ENCODE assay signal across 8 cellular contexts in genomic region chr19:8390617-8390981, GRCh38. TPM values are rescaled to one million over a fixed set of nuclear protein-coding genes. Genes with fewer than 3 reads are reported as not detected.
DNase-seq lines count a peak whose midpoint lies in the region; ATAC-seq and TF ChIP-seq lines count a peak whose summit lies in the region.

No MANE protein-coding gene starts in this region.

- H3K4me2 ChIP-seq in IMR-90 (ENCODE audit: low read depth, low read length) (peak overlapping the region; percentile 77), PC-3 (ENCODE audit: low read length) (peak overlapping the region; percentile 96)

- peak overlapping the region; percentile 96; the same call in 1 of the 2 replicates for H2AK5ac ChIP-seq in IMR-90 (ENCODE audit: low read depth, low read length)

- peaks cover 18 to 50% of the 10 kb centered on the region in 2 experiments for H3K79me1 ChIP-seq in IMR-90 (ENCODE audit: low read depth in 1 of 2, low read length in 2 of 2)

- no peak overlapping the region for H2BK15ac ChIP-seq in IMR-90 (ENCODE audit: low read depth, low read length)

- H3K4me3 ChIP-seq in IMR-90 (ENCODE audit: insufficient read depth, low read depth, low read length) (peak overlapping the region; percentile 72), PC-3 (ENCODE audit: low read length) (peak overlapping the region; percentile 89), muscle layer of colon (ENCODE audit: low read depth in 1 of 2, low read length in 2 of 2) (peak overlapping the region; percentile 63 to 100)

- H2AK9ac ChIP-seq in IMR-90 (replicated peaks; ENCODE audit: low read depth, low read length, poor library complexity) = peak overlapping the region; percentile 96

- H3K4me1 ChIP-seq in IMR-90 (ENCODE audit: control insufficient read depth, insufficient read depth, low read length) = peaks cover 16% of the 10 kb centered on the region
- H3K4me1 ChIP-seq in PC-3 (ENCODE audit: insufficient read depth, low read length) = peaks cover 39% of the 10 kb centered on the region
- peaks cover 48% of the 10 kb centered on the region for H3K4me1 ChIP-seq in muscle layer of colon (ENCODE audit: insufficient read depth, low read length)

- TF ChIP-seq POLR2A in IMR-90 (IDR thresholded peaks at IDR 0.05; ENCODE audit: low read depth, low read length) = no peak; the same call in 1 of the 2 replicates

- H4K91ac ChIP-seq in IMR-90 (ENCODE audit: insufficient read depth, low read depth, low read length) = peak overlapping the region; percentile 86; the same call in 1 of the 2 replicates

- H4K20me1 ChIP-seq in IMR-90 (ENCODE audit: insufficient read depth, low read length) (peaks cover 44% of the 10 kb centered on the region), PC-3 (ENCODE audit: low read length) (peaks cover 26% of the 10 kb centered on the region)

- H3K9me3 ChIP-seq in IMR-90 (ENCODE audit: control insufficient read depth, insufficient read depth, low read length) = no peaks in the 10 kb centered on the region
- no peaks in the 10 kb centered on the region for H3K9me3 ChIP-seq in PC-3 (ENCODE audit: low read length)
- H3K9me3 ChIP-seq in muscle layer of colon (ENCODE audit: low read length) = no peaks in the 10 kb centered on the region

- TF ChIP-seq CTCF in IMR-90 (conservative IDR thresholded peaks at IDR 0.05; ENCODE audit: low read depth, low read length) (no peak), PC-3 (conservative IDR thresholded peaks at IDR 0.05; ENCODE audit: low read depth, low read length) (no peak)

- no peak overlapping the region for H3K23ac ChIP-seq in IMR-90 (ENCODE audit: low read depth, low read length)

- peak overlapping the region; percentile 47; the same call in 1 of the 2 replicates for H4K5ac ChIP-seq in IMR-90 (ENCODE audit: low read depth, low read length)

- peaks cover 43% of the 10 kb centered on the region for H3K79me2 ChIP-seq in PC-3 (ENCODE audit: low read length)

- H4K8ac ChIP-seq in IMR-90 (ENCODE audit: low read depth in 2 of 2, low read length in 2 of 2) = peak overlapping the region in 1 of 2 experiments; percentile 78; a peak in 2 of 4 replicates

- H3F3A ChIP-seq in PC-3 (ENCODE audit: low read length, unreplicated experiment) = peaks cover 4% of the 10 kb centered on the region

- CTCF ChIA-PET in IMR-90 (lab: Yijun Ruan, JAX) = interaction anchor here (1.0 kb wide), 1 partner anchor 115 kb away, joined by 3 read pairs; no protein-coding TSS in a partner anchor
- CTCF ChIA-PET in PC-3 (lab: Charles Lee) = interaction anchor here (0.6 to 1.0 kb wide), 3 partner anchors 34 to 56 kb away, joined by 7 to 12 read pairs (median 7); no protein-coding TSS in a partner anchor

- peak overlapping the region; percentile 80 for H2BK5ac ChIP-seq in IMR-90 (ENCODE audit: low read depth, low read length, poor library complexity, severe bottlenecking)

- peak overlapping the region; percentile 75 for H3K14ac ChIP-seq in IMR-90 (replicated peaks; ENCODE audit: low read depth, low read length)

- H3K9me2 ChIP-seq in PC-3 (replicated peaks; ENCODE audit: low read length) = no peaks in the 10 kb centered on the region

- WGBS in IMR-90 (ENCODE audit: extremely low coverage in 2 of 2, insufficient read length in 1 of 2), 2 experiments = 0% methylated on average over 3 of the region's 28 CpGs; no CpG with 5 or more reads in 1 of the 2 experiments

- TF ChIP-seq RAD21 in IMR-90 (IDR thresholded peaks at IDR 0.05; ENCODE audit: low read length) = no peak

- peak overlapping the region; percentile 91 for H3K4ac ChIP-seq in IMR-90 (ENCODE audit: low read depth, low read length)

- no peaks in the 10 kb centered on the region for H3K36me3 ChIP-seq in IMR-90 (ENCODE audit: control insufficient read depth, insufficient read depth, low read length)
- H3K36me3 ChIP-seq in PC-3 (ENCODE audit: low read depth, low read length) = no peaks in the 10 kb centered on the region
- no peaks in the 10 kb centered on the region for H3K36me3 ChIP-seq in muscle layer of colon (ENCODE audit: insufficient read depth, low read length)

- peaks cover 17% of the 10 kb centered on the region for H3K9me1 ChIP-seq in IMR-90 (ENCODE audit: insufficient read depth, low read length)

- intact Hi-C loops in IMR-90 (cut with micrococcal nuclease) (loop anchor here (1.0 kb wide), 1 partner anchor 23 kb away; no protein-coding TSS in a partner anchor), PC-3 (cut with micrococcal nuclease) (loop anchor here (1.0 to 2.0 kb wide), 3 partner anchors 28 to 70 kb away; no protein-coding TSS in a partner anchor)

- H2AFZ ChIP-seq in IMR-90 (replicated peaks; ENCODE audit: low read length, poor library complexity) (peak overlapping the region; percentile 95), PC-3 (ENCODE audit: low read length) (peak overlapping the region; percentile 83; the same call in 1 of the 2 replicates)

- POLR2A ChIA-PET in IMR-90 (lab: Charles Lee; ENCODE audit: unreplicated experiment) (interaction anchor here (0.5 to 1.0 kb wide), 3 partner anchors 30 to 462 kb away, joined by 4 to 5 read pairs (median 4); no protein-coding TSS in a partner anchor), PC-3 (lab: Charles Lee; ENCODE audit: unreplicated experiment) (interaction anchor here (0.5 to 0.6 kb wide), 5 partner anchors 22 to 208 kb away, joined by 3 to 22 read pairs (median 4); no protein-coding TSS in a partner anchor)

- H3K27ac ChIP-seq in IMR-90 (ENCODE audit: insufficient read depth, low read length) (peak overlapping the region; percentile 86), PC-3 (ENCODE audit: low read length) (peak overlapping the region; percentile 94), muscle layer of colon (ENCODE audit: low read depth, low read length) (peak overlapping the region; percentile 96)

- H3K27me3 ChIP-seq in IMR-90 (ENCODE audit: control insufficient read depth, insufficient read depth, low read length) (no peaks in the 10 kb centered on the region), PC-3 (ENCODE audit: low read length) (no peaks in the 10 kb centered on the region), muscle layer of colon (ENCODE audit: control insufficient read depth in 1 of 2, insufficient read depth in 2 of 2, low read length in 2 of 2) (no peaks in the 10 kb centered on the region)

- peak; percentile 40 for ATAC-seq in GM21529 (IDR thresholded peaks at IDR 0.05; ENCODE audit: unreplicated experiment)
- ATAC-seq in IMR-90 (ENCODE audit: low read depth) = peak; percentile 86
- ATAC-seq in PC-3 = peak; percentile 61
- peak; percentile 92 for ATAC-seq in esophagus mucosa

- dilution Hi-C loops in IMR-90 (cut with HindIII; ENCODE audit: low sequenced_read_pairs, unreplicated experiment) = no loop called here

- H3K18ac ChIP-seq in IMR-90 (ENCODE audit: low read depth, low read length) = no peak overlapping the region

- in situ Hi-C loops in IMR-90 (cut with MboI; ENCODE audit: low sequenced_read_pairs) = no loop called here

- peak overlapping the region; percentile 71 for H3K9ac ChIP-seq in IMR-90 (ENCODE audit: low read depth, low read length)
- H3K9ac ChIP-seq in PC-3 (ENCODE audit: low read length) = peak overlapping the region; percentile 98
- peak overlapping the region; percentile 61 for H3K9ac ChIP-seq in muscle layer of colon (ENCODE audit: low read length)

- peak; percentile 61 for DNase-seq in DMS 273 treated with DMSO at 0.1 percent for 48 hours (lab: John Stamatoyannopoulos, UW)
- peak; percentile 89 for DNase-seq in IMR-90
- DNase-seq in PC-3 = peak; percentile 97
- DNase-seq in activated T-cell treated with anti-CD3 and anti-CD28 coated beads, Interleukin-2, amount 50 U/mL, for 48 hours = peak; percentile 99
- DNase-seq in stimulated activated CD8-positive, alpha-beta memory T cell treated with anti-CD3 and anti-CD28 coated beads, Interleukin-4, amount 100 ng/mL, for 48 hours = peak; percentile 99

- no peak overlapping the region for H3K56ac ChIP-seq in IMR-90 (ENCODE audit: extremely low read depth, insufficient read depth, low read length)

- H2BK120ac ChIP-seq in IMR-90 (ENCODE audit: low read depth, low read length) = no peak overlapping the region

- no peak overlapping the region for H2BK20ac ChIP-seq in IMR-90 (ENCODE audit: low read depth, low read length)

- BruUV-seq in IMR-90 (replicated peaks; lab: Mats Ljungman, UMichigan) = no TSS peak
- BruUV-seq in PC-3 (replicated peaks; lab: Mats Ljungman, UMichigan) = no TSS peak

TF ChIP-seq in IMR-90, 13 proteins besides CTCF, POLR2A, EP300 and RAD21 (continues in another document):
- no peak for TF ChIP-seq CEBPB (IDR thresholded peaks at IDR 0.05; ENCODE audit: low read depth, low read length)
- TF ChIP-seq CHD1 (IDR thresholded peaks at IDR 0.05; ENCODE audit: low read depth, low read length) = 0 out of 2 replicates have a peak, but pooled peaks have one; percentile 59
- TF ChIP-seq RCOR1 (IDR thresholded peaks at IDR 0.05; ENCODE audit: insufficient replicate concordance, low read length) = no peak
- TF ChIP-seq BHLHE40 (IDR thresholded peaks at IDR 0.05; ENCODE audit: low read depth, low read length) = no peak

RNA-seq across cellular contexts. Expression of gene RAB11B, which starts 0.4 kb away (rescaled TPM):
- total RNA-seq in IMR-90 (2012; rRNA removed) = 8.2 and 12.2 TPM in 2 replicates
- polyA plus RNA-seq in IMR-90 (2012; rRNA removed) = 117 and 120 TPM in 2 replicates
- 49.1 and 143 TPM in 2 replicates for polyA plus RNA-seq in IMR-90 (2012; cell fraction: cytosol; rRNA removed)
- 189 and 288 TPM in 2 replicates for polyA plus RNA-seq in IMR-90 (2012; cell fraction: nucleus; rRNA removed; ENCODE audit: low replicate concordance)
- 29.7 and 43.6 TPM in 2 replicates for total RNA-seq in PC-3 (2014; rRNA removed)
- total RNA-seq in esophagus mucosa = 52.4 TPM

RNA-seq across cellular contexts. Expression of gene MARCHF2, which starts 22.5 kb away (rescaled TPM):
- 48.6 and 58.8 TPM in 2 replicates for total RNA-seq in IMR-90 (2012; rRNA removed)
- 33.8 and 39.1 TPM in 2 replicates for polyA plus RNA-seq in IMR-90 (2012; rRNA removed)
- polyA plus RNA-seq in IMR-90 (2012; cell fraction: cytosol; rRNA removed) = 13.0 and 59.2 TPM in 2 replicates
- polyA plus RNA-seq in IMR-90 (2012; cell fraction: nucleus; rRNA removed; ENCODE audit: low replicate concordance) = 29.7 and 55.1 TPM in 2 replicates
- total RNA-seq in PC-3 (2014; rRNA removed) = 58.6 and 58.7 TPM in 2 replicates
- 21.4 TPM for total RNA-seq in esophagus mucosa

RNA-seq across cellular contexts. Expression of gene ANGPTL4, which starts 26.6 kb away (rescaled TPM):
- total RNA-seq in IMR-90 (2012; rRNA removed) (1.4 and 1.9 TPM in 2 replicates), PC-3 (2014; rRNA removed) (6.7 and 10.7 TPM in 2 replicates), esophagus mucosa (55.4 TPM)
- polyA plus RNA-seq in IMR-90 (2012; rRNA removed) = 19.1 and 21.5 TPM in 2 replicates
- 14.3 and 20.8 TPM in 2 replicates for polyA plus RNA-seq in IMR-90 (2012; cell fraction: cytosol; rRNA removed)
- 31.8 and 52.0 TPM in 2 replicates for polyA plus RNA-seq in IMR-90 (2012; cell fraction: nucleus; rRNA removed; ENCODE audit: low replicate concordance)

RNA-seq across cellular contexts. Expression of gene KANK3, which starts 47.5 kb away (rescaled TPM):
- total RNA-seq in IMR-90 (2012; rRNA removed) (not detected in 2 replicates), PC-3 (2014; rRNA removed) (0.81 and 0.87 TPM in 2 replicates), esophagus mucosa (1.6 TPM)
- polyA plus RNA-seq in IMR-90 (2012; rRNA removed) = 0.04 and 0.07 TPM in 2 replicates
- 0.05 and 0.08 TPM in 2 replicates for polyA plus RNA-seq in IMR-90 (2012; cell fraction: cytosol; rRNA removed)
- polyA plus RNA-seq in IMR-90 (2012; cell fraction: nucleus; rRNA removed; ENCODE audit: low replicate concordance) = 0.18 and 0.84 TPM in 2 replicates

RNA-seq across cellular contexts. Expression of gene HNRNPM, which starts 54.2 kb away (rescaled TPM):
- 75.6 and 90.5 TPM in 2 replicates for total RNA-seq in IMR-90 (2012; rRNA removed)
- 197 and 249 TPM in 2 replicates for polyA plus RNA-seq in IMR-90 (2012; rRNA removed)
- polyA plus RNA-seq in IMR-90 (2012; cell fraction: cytosol; rRNA removed) = 223 and 344 TPM in 2 replicates
- polyA plus RNA-seq in IMR-90 (2012; cell fraction: nucleus; rRNA removed; ENCODE audit: low replicate concordance) = 124 and 380 TPM in 2 replicates
- 165 and 287 TPM in 2 replicates for total RNA-seq in PC-3 (2014; rRNA removed)
- 107 TPM for total RNA-seq in esophagus mucosa

Comparison
In these comparisons a context has a peak if more than half of its experiments do, and no peak if none do; other contexts are left out.
1. Peak in every context shown above with its lines: DNase-seq, ATAC-seq, H3K4me3 ChIP-seq and H3K27ac ChIP-seq.
2. ATAC-seq: peak in every context shown above with its lines; median percentile 92 in esophagus mucosa; 86 in IMR-90; 61 in PC-3; 40 in GM21529.